In the genomic region with DNA sequence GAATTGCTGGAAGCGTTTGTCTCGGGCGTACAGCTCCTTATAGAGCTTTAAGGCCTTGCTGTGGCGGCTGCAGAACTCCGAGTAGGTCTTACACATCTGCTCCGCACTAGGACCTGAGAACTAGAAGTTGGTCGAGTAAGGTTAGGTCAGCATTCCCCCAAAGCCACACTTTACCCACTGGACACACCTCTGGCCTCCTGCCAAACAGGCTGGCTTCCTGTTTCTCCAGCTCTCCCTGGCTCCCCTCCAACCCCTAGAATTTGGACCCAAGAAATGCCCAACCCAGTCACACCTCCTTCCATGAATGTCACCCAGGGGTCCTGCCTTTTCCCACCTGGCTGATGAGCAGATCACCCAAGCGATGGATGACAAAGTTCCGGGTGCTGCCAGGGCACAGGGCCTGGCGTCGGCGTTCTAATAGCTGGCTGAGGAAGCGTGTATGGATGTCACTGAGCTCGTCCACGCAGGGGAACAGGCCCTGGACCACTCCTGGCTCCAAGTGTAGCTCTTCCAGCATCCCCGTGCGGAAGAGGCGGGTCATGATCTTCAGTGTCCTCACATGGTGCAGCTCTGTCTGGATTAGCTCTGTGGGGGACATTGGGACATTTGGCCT, we compare ENCODE assay signal across 11 cellular contexts. TPM values are rescaled to one million over a fixed set of nuclear protein-coding genes. Genes with fewer than 3 reads are reported as not detected.
DNase-seq lines count a peak whose midpoint lies in the region; ATAC-seq and TF ChIP-seq lines count a peak whose summit lies in the region.
"Had no signal": no experiment of that assay in that cellular context is flagged by ENCODE, and none has a peak within 500 bp of the region (broad histone marks: within the 10 kb centered on the region; RNA-seq: fewer than 3 reads in every experiment).

No MANE protein-coding gene starts in this region.

- intact Hi-C loops in right cardiac atrium (cut with DNase I): no loop called here

- 58% methylated on average over 18 of the region's 18 CpGs for WGBS in right cardiac atrium

- peaks cover 87% of the 10 kb centered on the region for H3K36me3 ChIP-seq in brain microvascular endothelial cell (replicated peaks)
- peaks cover 60 to 65% of the 10 kb centered on the region in 2 donors for H3K36me3 ChIP-seq in stomach smooth muscle (ENCODE audit: control insufficient read depth in 2 of 2, insufficient read depth in 2 of 2, low read length in 2 of 2)

- H3K4me1 ChIP-seq in right cardiac atrium (ENCODE audit: control insufficient read depth, insufficient read depth, low read length) (peaks cover 12% of the 10 kb centered on the region), stomach smooth muscle (ENCODE audit: control insufficient read depth, insufficient read depth, low read length) (peaks cover 48% of the 10 kb centered on the region)

- H3K27me3 ChIP-seq in brain microvascular endothelial cell (replicated peaks): no peaks in the 10 kb centered on the region
- no peaks in the 10 kb centered on the region for H3K27me3 ChIP-seq in right cardiac atrium (ENCODE audit: control insufficient read depth, insufficient read depth)
- no peaks in the 10 kb centered on the region for H3K27me3 ChIP-seq in stomach smooth muscle (ENCODE audit: control insufficient read depth in 1 of 2, insufficient read depth in 2 of 2, low read length in 2 of 2)

- H3K27ac ChIP-seq in brain microvascular endothelial cell (peak overlapping the region; percentile 85), right cardiac atrium (ENCODE audit: low read length) (peak overlapping the region; percentile 11), stomach smooth muscle (ENCODE audit: low read length) (peak overlapping the region; percentile 55)

- no peak overlapping the region for H3K4me3 ChIP-seq in brain microvascular endothelial cell (ENCODE audit: low read depth, low read length)
- no peak overlapping the region for H3K4me3 ChIP-seq in right cardiac atrium (ENCODE audit: low read length)
- H3K4me3 ChIP-seq in stomach smooth muscle (ENCODE audit: low read length in 2 of 2): no peak overlapping the region

- no peak for TF ChIP-seq RAD21 in Ishikawa (IDR thresholded peaks at IDR 0.05; ENCODE audit: low read depth)

- peak; percentile 12; the same call in 1 of the 2 replicates for TF ChIP-seq EP300 in Ishikawa (IDR thresholded peaks at IDR 0.05; ENCODE audit: borderline replicate concordance)

- no peaks in the 10 kb centered on the region for H3K9me3 ChIP-seq in right cardiac atrium (ENCODE audit: control insufficient read depth, low read length)
- H3K9me3 ChIP-seq in stomach smooth muscle (ENCODE audit: control insufficient read depth in 2 of 2, low read length in 2 of 2): no peaks in the 10 kb centered on the region

- in situ Hi-C loops in brain microvascular endothelial cell (cut with HindIII; ENCODE audit: low pct_ligation_motif_present, low sequenced_read_pairs): no loop called here

- ATAC-seq in right cardiac atrium (peak in 1 of 2 donors; percentile 15), GM21528 (IDR thresholded peaks at IDR 0.05; ENCODE audit: low FRiP score, unreplicated experiment) (no peak), HG03175 (IDR thresholded peaks at IDR 0.05; ENCODE audit: unreplicated experiment) (no peak)

- no peak overlapping the region for H3K9ac ChIP-seq in stomach smooth muscle (ENCODE audit: low read length in 2 of 2)

- DNase-seq in brain microvascular endothelial cell: no peak
- peak; percentile 68 to 90 (median 80) for DNase-seq in right cardiac atrium
- DNase-seq in stimulated activated naive CD4-positive, alpha-beta T cell (lab: John Stamatoyannopoulos, UW): no peak
- DNase-seq in NCI-H1105 (lab: John Stamatoyannopoulos, UW): no peak
- DNase-seq: activated CD4-positive, alpha-beta T cell treated with anti-CD3 and anti-CD28 coated beads for 1 hour; NCI-H69 had no signal

- TF ChIP-seq CTCF in brain microvascular endothelial cell (IDR thresholded peaks at IDR 0.05; ENCODE audit: low read depth, low read length, missing control alignments): no peak

TF ChIP-seq in Ishikawa, 13 proteins besides CTCF, POLR2A, EP300 and RAD21:
- TF ChIP-seq NFIC (IDR thresholded peaks at IDR 0.05) (peak; percentile 93), TCF12 (IDR thresholded peaks at IDR 0.05; ENCODE audit: low read depth) (peak; percentile 53; the same call in 1 of the 2 replicates), TEAD4 (IDR thresholded peaks at IDR 0.05) (peak; percentile 45; the same call in 1 of the 2 replicates), CEBPB (IDR thresholded peaks at IDR 0.05) (no peak)
- TF ChIP-seq, protein P1, sequence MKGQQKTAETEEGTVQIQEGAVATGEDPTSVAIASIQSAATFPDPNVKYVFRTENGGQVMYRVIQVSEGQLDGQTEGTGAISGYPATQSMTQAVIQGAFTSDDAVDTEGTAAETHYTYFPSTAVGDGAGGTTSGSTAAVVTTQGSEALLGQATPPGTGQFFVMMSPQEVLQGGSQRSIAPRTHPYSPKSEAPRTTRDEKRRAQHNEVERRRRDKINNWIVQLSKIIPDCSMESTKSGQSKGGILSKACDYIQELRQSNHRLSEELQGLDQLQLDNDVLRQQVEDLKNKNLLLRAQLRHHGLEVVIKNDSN (IDR thresholded peaks at IDR 0.05): no peak

RNA-seq across cellular contexts. Expression of gene ARHGEF2, which starts 15.6 kb away (rescaled TPM):
- total RNA-seq in right cardiac atrium: 10 to 100 TPM; 56.6 to 75.7 (median 66.7) TPM
- 34.9 TPM for polyA plus RNA-seq in right cardiac atrium

RNA-seq across cellular contexts. Expression of gene RXFP4, which starts 21.3 kb away (rescaled TPM):
- total RNA-seq in right cardiac atrium: not detected
- polyA plus RNA-seq in right cardiac atrium: not detected
- total RNA-seq: lung microvascular endothelial cell had no signal

RNA-seq across cellular contexts. Expression of gene KHDC4, which starts 28.5 kb away (rescaled TPM):
- 10 to 100 TPM; 24.0 to 29.3 (median 28.8) TPM for total RNA-seq in right cardiac atrium
- 20.0 TPM for polyA plus RNA-seq in right cardiac atrium

RNA-seq across cellular contexts. Expression of gene RIT1, which starts 51.6 kb away (rescaled TPM):
- total RNA-seq in right cardiac atrium: 10 to 100 TPM; 21.6 to 26.2 (median 22.5) TPM
- polyA plus RNA-seq in right cardiac atrium: 9.4 TPM

RNA-seq across cellular contexts. Expression of gene SSR2, which starts 58.0 kb away (rescaled TPM):
- total RNA-seq in right cardiac atrium: 100 to 1,000 TPM in 1 of 4 donors, 10 to 100 TPM in 3; 82.0 to 112 (median 93.1) TPM
- polyA plus RNA-seq in right cardiac atrium: 93.3 TPM

Comparison
In these comparisons a context has a peak if more than half of its experiments do, and no peak if none do; other contexts are left out.
1. DNase-seq: peak in right cardiac atrium (3 of 3); none in brain microvascular endothelial cell (single experiment), stimulated activated naive CD4-positive, alpha-beta T cell (0 of 6) and NCI-H1105 (single experiment).
2. H3K27ac ChIP-seq: peak in every context shown above with its lines; median percentile 85 in brain microvascular endothelial cell; 55 in stomach smooth muscle; 11 in right cardiac atrium.